In the genomic region with DNA sequence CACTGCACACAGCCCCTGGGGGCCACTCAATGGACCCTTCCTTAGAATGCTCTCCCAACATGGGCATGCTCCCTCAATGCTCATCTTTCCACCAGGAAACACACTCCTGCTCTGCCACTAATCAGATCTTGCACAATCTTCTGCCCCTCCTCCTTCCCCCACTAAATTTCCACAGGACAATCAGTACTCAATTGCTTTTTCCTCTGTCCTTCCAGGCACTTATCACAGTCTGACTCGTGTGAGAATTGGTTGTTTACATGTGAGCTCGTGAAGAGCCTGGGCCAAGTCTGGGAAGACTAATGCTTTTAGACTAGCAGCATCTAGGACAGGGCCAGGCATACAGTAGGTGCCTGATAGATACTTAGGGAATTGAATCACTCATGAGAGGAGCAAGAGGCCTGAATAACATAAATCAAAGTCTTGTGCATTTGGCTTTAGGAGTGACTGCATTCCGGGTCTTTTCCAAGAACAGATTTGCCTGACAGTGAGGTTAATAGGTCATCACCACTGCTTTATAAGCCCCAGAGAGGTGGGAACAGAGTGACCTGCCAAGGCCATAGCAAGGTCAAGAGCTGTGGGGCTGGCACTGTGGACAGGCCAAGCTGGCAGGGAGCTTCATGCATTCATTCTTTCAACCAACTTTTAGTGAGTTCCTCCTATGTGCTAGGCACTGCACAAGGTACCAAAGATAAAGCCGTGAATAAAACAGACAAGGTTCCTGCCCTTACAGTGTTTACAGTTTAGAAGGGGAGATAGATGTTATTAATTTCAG, we compare ENCODE assay signal across 1 cellular context.
A peak's percentile ranks its signal among the peaks of the same experiment; 100 is the strongest.
TF ChIP-seq lines count a peak whose summit lies in the region.

No MANE protein-coding gene starts in this region.

TF ChIP-seq in K562, 482 proteins besides CTCF, POLR2A, EP300 and RAD21 (continued from another document):
- TF ChIP-seq, protein P1, sequence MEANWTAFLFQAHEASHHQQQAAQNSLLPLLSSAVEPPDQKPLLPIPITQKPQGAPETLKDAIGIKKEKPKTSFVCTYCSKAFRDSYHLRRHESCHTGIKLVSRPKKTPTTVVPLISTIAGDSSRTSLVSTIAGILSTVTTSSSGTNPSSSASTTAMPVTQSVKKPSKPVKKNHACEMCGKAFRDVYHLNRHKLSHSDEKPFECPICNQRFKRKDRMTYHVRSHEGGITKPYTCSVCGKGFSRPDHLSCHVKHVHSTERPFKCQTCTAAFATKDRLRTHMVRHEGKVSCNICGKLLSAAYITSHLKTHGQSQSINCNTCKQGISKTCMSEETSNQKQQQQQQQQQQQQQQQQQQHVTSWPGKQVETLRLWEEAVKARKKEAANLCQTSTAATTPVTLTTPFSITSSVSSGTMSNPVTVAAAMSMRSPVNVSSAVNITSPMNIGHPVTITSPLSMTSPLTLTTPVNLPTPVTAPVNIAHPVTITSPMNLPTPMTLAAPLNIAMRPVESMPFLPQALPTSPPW (CRISPR knock-in tag; IDR thresholded peaks at IDR 0.05): peak; percentile 83
- no peak for TF ChIP-seq TSC22D4 (tag; IDR thresholded peaks at IDR 0.05)
- no peak for TF ChIP-seq KDM5B (IDR thresholded peaks at IDR 0.05; ENCODE audit: insufficient replicate concordance, low read depth, low read length)
- 0 out of 4 replicates have a peak, but pooled peaks of 1 of the 2 experiments have one; percentile 6 for TF ChIP-seq RCOR1 (IDR thresholded peaks at IDR 0.05; ENCODE audit: borderline replicate concordance in 1 of 2, low read depth in 2 of 2, low read length in 2 of 2)
- TF ChIP-seq, protein P2, sequence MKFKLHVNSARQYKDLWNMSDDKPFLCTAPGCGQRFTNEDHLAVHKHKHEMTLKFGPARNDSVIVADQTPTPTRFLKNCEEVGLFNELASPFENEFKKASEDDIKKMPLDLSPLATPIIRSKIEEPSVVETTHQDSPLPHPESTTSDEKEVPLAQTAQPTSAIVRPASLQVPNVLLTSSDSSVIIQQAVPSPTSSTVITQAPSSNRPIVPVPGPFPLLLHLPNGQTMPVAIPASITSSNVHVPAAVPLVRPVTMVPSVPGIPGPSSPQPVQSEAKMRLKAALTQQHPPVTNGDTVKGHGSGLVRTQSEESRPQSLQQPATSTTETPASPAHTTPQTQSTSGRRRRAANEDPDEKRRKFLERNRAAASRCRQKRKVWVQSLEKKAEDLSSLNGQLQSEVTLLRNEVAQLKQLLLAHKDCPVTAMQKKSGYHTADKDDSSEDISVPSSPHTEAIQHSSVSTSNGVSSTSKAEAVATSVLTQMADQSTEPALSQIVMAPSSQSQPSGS (CRISPR knock-in tag; IDR thresholded peaks at IDR 0.05): no peak
- TF ChIP-seq, protein P3, sequence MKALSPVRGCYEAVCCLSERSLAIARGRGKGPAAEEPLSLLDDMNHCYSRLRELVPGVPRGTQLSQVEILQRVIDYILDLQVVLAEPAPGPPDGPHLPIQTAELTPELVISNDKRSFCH (CRISPR knock-in tag; IDR thresholded peaks at IDR 0.05): no peak
- TF ChIP-seq, protein P3 (tag; IDR thresholded peaks at IDR 0.05): no peak
- no peak for TF ChIP-seq CEBPG (CRISPR knock-in tag; IDR thresholded peaks at IDR 0.05)
- peak; percentile 76 to 80 for TF ChIP-seq CEBPG (tag; conservative IDR thresholded peaks at IDR 0.05 in 1 of 2, IDR thresholded peaks at IDR 0.05 in 1 of 2)
- no peak for TF ChIP-seq MBD1 (CRISPR knock-in tag; IDR thresholded peaks at IDR 0.05)
- peak; percentile 63; the same call in 1 of the 2 replicates for TF ChIP-seq HES1 (IDR thresholded peaks at IDR 0.05; ENCODE audit: low read depth)
- TF ChIP-seq BHLHE40 (IDR thresholded peaks at IDR 0.05; ENCODE audit: low read length): peak; percentile 34; the same call in 1 of the 2 replicates
- TF ChIP-seq, protein P4, sequence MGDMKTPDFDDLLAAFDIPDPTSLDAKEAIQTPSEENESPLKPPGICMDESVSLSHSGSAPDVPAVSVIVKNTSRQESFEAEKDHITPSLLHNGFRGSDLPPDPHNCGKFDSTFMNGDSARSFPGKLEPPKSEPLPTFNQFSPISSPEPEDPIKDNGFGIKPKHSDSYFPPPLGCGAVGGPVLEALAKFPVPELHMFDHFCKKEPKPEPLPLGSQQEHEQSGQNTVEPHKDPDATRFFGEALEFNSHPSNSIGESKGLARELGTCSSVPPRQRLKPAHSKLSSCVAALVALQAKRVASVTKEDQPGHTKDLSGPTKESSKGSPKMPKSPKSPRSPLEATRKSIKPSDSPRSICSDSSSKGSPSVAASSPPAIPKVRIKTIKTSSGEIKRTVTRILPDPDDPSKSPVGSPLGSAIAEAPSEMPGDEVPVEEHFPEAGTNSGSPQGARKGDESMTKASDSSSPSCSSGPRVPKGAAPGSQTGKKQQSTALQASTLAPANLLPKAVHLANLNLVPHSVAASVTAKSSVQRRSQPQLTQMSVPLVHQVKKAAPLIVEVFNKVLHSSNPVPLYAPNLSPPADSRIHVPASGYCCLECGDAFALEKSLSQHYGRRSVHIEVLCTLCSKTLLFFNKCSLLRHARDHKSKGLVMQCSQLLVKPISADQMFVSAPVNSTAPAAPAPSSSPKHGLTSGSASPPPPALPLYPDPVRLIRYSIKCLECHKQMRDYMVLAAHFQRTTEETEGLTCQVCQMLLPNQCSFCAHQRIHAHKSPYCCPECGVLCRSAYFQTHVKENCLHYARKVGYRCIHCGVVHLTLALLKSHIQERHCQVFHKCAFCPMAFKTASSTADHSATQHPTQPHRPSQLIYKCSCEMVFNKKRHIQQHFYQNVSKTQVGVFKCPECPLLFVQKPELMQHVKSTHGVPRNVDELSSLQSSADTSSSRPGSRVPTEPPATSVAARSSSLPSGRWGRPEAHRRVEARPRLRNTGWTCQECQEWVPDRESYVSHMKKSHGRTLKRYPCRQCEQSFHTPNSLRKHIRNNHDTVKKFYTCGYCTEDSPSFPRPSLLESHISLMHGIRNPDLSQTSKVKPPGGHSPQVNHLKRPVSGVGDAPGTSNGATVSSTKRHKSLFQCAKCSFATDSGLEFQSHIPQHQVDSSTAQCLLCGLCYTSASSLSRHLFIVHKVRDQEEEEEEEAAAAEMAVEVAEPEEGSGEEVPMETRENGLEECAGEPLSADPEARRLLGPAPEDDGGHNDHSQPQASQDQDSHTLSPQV (IDR thresholded peaks at IDR 0.05): no peak
- peak in 1 of 2 experiments; percentile 17; a peak in 1 of 4 replicates for TF ChIP-seq KDM1A (IDR thresholded peaks at IDR 0.05)
- no peak for TF ChIP-seq PBX2 (CRISPR knock-in tag; IDR thresholded peaks at IDR 0.05; ENCODE audit: low read depth)
- TF ChIP-seq PBX2 (tag; conservative IDR thresholded peaks at IDR 0.05; ENCODE audit: low read depth): no peak
- TF ChIP-seq SOX6 (IDR thresholded peaks at IDR 0.05): 0 out of 2 replicates have a peak, but pooled peaks have one; percentile 46
- TF ChIP-seq, protein P5, sequence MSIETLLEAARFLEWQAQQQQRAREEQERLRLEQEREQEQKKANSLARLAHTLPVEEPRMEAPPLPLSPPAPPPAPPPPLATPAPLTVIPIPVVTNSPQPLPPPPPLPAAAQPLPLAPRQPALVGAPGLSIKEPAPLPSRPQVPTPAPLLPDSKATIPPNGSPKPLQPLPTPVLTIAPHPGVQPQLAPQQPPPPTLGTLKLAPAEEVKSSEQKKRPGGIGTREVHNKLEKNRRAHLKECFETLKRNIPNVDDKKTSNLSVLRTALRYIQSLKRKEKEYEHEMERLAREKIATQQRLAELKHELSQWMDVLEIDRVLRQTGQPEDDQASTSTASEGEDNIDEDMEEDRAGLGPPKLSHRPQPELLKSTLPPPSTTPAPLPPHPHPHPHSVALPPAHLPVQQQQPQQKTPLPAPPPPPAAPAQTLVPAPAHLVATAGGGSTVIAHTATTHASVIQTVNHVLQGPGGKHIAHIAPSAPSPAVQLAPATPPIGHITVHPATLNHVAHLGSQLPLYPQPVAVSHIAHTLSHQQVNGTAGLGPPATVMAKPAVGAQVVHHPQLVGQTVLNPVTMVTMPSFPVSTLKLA (conservative IDR thresholded peaks at IDR 0.05): 0 out of 4 replicates have a peak, but pooled peaks of 1 of the 2 experiments have one; percentile 14
- TF ChIP-seq CEBPB (tag; IDR thresholded peaks at IDR 0.05): peak; percentile 92
- TF ChIP-seq MAFF (IDR thresholded peaks at IDR 0.05; ENCODE audit: low read length): no peak
